ENCODE assay signal across 7 cellular contexts in the genomic region with DNA sequence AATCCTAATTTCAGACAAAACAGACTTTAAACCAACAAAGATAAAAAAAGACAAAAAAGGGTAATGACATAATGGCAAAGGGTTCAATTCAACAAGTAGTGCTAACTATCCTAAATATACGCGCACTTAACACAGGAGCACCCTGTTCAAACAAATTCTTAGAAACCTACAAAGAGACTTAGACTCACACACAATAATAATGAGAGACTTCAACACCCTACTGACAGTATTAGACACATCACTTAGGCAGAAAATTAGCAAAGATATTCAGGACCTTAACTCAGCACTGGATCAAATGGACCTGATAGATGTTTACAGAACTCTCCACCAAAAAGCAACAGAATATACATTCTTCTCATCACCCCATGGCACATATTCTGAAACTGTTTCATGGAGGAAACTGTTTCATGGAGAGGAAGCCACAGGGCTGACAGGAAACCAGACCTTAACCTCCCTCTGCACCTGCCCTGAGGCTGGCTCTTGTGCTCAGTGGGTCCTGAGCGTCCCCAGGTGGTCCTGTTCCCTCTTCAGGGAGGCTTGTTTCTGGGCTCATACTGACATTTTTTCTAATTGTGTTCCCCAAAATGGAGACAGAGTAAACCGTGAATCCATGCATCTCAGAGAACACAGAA.
DNase-seq lines count a peak whose midpoint lies in the region; ATAC-seq and TF ChIP-seq lines count a peak whose summit lies in the region.
"Not testable (repeated sequence)": the region's sequence is repeated elsewhere in the genome, so short reads cannot be mapped to it uniquely, and the experiment has no call there.

No MANE protein-coding gene starts in this region.

- TF ChIP-seq CTCF in activated CD8-positive, alpha-beta T cell treated with anti-CD3 and anti-CD28 coated beads for 36 hours (IDR thresholded peaks at IDR 0.05) = not testable (repeated sequence)

- peak; percentile 75 for ATAC-seq in GM18868 (IDR thresholded peaks at IDR 0.05; ENCODE audit: unreplicated experiment)
- peak; percentile 72 for ATAC-seq in GM19438 (IDR thresholded peaks at IDR 0.05; ENCODE audit: low read depth, unreplicated experiment)
- peak; percentile 68 for ATAC-seq in GM21825 (IDR thresholded peaks at IDR 0.05; ENCODE audit: unreplicated experiment)
- peak; percentile 49 for ATAC-seq in HG03354 (IDR thresholded peaks at IDR 0.05; ENCODE audit: poor library complexity, severe bottlenecking, unreplicated experiment)
- peak; percentile 42 for ATAC-seq in activated CD8-positive, alpha-beta T cell treated with anti-CD3 and anti-CD28 coated beads for 36 hours
- peak; percentile 80 for ATAC-seq in activated naive CD8-positive, alpha-beta T cell treated with anti-CD3 and anti-CD28 coated beads, Interleukin-2, amount 10 ng/mL, durations not matched to agents 7 days and 5 days (ENCODE audit: low read depth)
- peak; percentile 37 for ATAC-seq in stimulated activated naive CD8-positive, alpha-beta T cell treated with anti-CD3 and anti-CD28 coated beads, Interleukin-15, amount 100 ng/mL, for 72 hours

- not testable (repeated sequence) for H3K36me3 Mint-ChIP-seq in activated CD8-positive, alpha-beta T cell treated with anti-CD3 and anti-CD28 coated beads for 36 hours (ENCODE audit: low read depth); activated naive CD8-positive, alpha-beta T cell treated with anti-CD3 and anti-CD28 coated beads, Interleukin-2, amount 10 ng/mL, durations not matched to agents 7 days and 5 days

- H3K9me3 Mint-ChIP-seq in activated CD8-positive, alpha-beta T cell treated with anti-CD3 and anti-CD28 coated beads for 36 hours; activated naive CD8-positive, alpha-beta T cell treated with anti-CD3 and anti-CD28 coated beads, Interleukin-2, amount 10 ng/mL, durations not matched to agents 7 days and 5 days; stimulated activated naive CD8-positive, alpha-beta T cell treated with anti-CD3 and anti-CD28 coated beads, Interleukin-15, amount 100 ng/mL, for 72 hours: not testable (repeated sequence)

- not testable (repeated sequence) for H3K4me1 Mint-ChIP-seq in activated CD8-positive, alpha-beta T cell treated with anti-CD3 and anti-CD28 coated beads for 36 hours (ENCODE audit: low read depth); activated naive CD8-positive, alpha-beta T cell treated with anti-CD3 and anti-CD28 coated beads, Interleukin-2, amount 10 ng/mL, durations not matched to agents 7 days and 5 days; stimulated activated naive CD8-positive, alpha-beta T cell treated with anti-CD3 and anti-CD28 coated beads, Interleukin-15, amount 100 ng/mL, for 72 hours

- intact Hi-C loops in activated CD8-positive, alpha-beta T cell treated with anti-CD3 and anti-CD28 coated beads for 36 hours (cut with micrococcal nuclease) = not testable (repeated sequence)

- CTCF ChIA-PET in activated CD8-positive, alpha-beta T cell treated with anti-CD3 and anti-CD28 coated beads for 36 hours (lab: Charles Lee) = not testable (repeated sequence)

- not testable (repeated sequence) for DNase-seq in activated CD8-positive, alpha-beta T cell treated with anti-CD3 and anti-CD28 coated beads for 36 hours; activated naive CD8-positive, alpha-beta T cell treated with anti-CD3 and anti-CD28 coated beads, Interleukin-2, amount 10 ng/mL, durations not matched to agents 7 days and 5 days; stimulated activated naive CD8-positive, alpha-beta T cell treated with anti-CD3 and anti-CD28 coated beads, Interleukin-15, amount 100 ng/mL, for 72 hours

- not testable (repeated sequence) for H3K27me3 Mint-ChIP-seq in activated CD8-positive, alpha-beta T cell treated with anti-CD3 and anti-CD28 coated beads for 36 hours; activated naive CD8-positive, alpha-beta T cell treated with anti-CD3 and anti-CD28 coated beads, Interleukin-2, amount 10 ng/mL, durations not matched to agents 7 days and 5 days; stimulated activated naive CD8-positive, alpha-beta T cell treated with anti-CD3 and anti-CD28 coated beads, Interleukin-15, amount 100 ng/mL, for 72 hours

- H3K4me3 Mint-ChIP-seq in activated CD8-positive, alpha-beta T cell treated with anti-CD3 and anti-CD28 coated beads for 36 hours; activated naive CD8-positive, alpha-beta T cell treated with anti-CD3 and anti-CD28 coated beads, Interleukin-2, amount 10 ng/mL, durations not matched to agents 7 days and 5 days; stimulated activated naive CD8-positive, alpha-beta T cell treated with anti-CD3 and anti-CD28 coated beads, Interleukin-15, amount 100 ng/mL, for 72 hours: not testable (repeated sequence)

- H3K27ac Mint-ChIP-seq in activated CD8-positive, alpha-beta T cell treated with anti-CD3 and anti-CD28 coated beads for 36 hours; activated naive CD8-positive, alpha-beta T cell treated with anti-CD3 and anti-CD28 coated beads, Interleukin-2, amount 10 ng/mL, durations not matched to agents 7 days and 5 days; stimulated activated naive CD8-positive, alpha-beta T cell treated with anti-CD3 and anti-CD28 coated beads, Interleukin-15, amount 100 ng/mL, for 72 hours: not testable (repeated sequence)

- POLR2A ChIA-PET in activated CD8-positive, alpha-beta T cell treated with anti-CD3 and anti-CD28 coated beads for 36 hours (lab: Charles Lee); activated naive CD8-positive, alpha-beta T cell treated with anti-CD3 and anti-CD28 coated beads, Interleukin-2, amount 10 ng/mL, durations not matched to agents 7 days and 5 days (lab: Charles Lee): not testable (repeated sequence)
